ENCODE assay signal across 31 cellular contexts in genomic region chr4:1164956-1165545, GRCh38. TPM values are rescaled to one million over a fixed set of nuclear protein-coding genes. Genes with fewer than 3 reads are reported as not detected.
"Had no signal": no experiment of that assay in that cellular context is flagged by ENCODE, and none has a peak within 500 bp of the region (broad histone marks: within the 10 kb centered on the region; RNA-seq: fewer than 3 reads in every experiment).

No MANE protein-coding gene starts in this region.

- H3K36me3 ChIP-seq: adrenal gland, SJCRH30 had no signal

- DNase-seq: activated CD4-positive, alpha-beta memory T cell treated with anti-CD3 and anti-CD28 coated beads for 36 hours; activated CD4-positive, alpha-beta T cell treated with anti-CD3 and anti-CD28 coated beads for 4 hours; activated CD4-positive, alpha-beta T cell treated with anti-CD3 and anti-CD28 coated beads, Interleukin-2, amount 50 U/mL, for 1 hour; activated CD8-positive, alpha-beta memory T cell treated with anti-CD3 and anti-CD28 coated beads, Interleukin-2, amount 50 U/mL, for 4 hours; activated gamma-delta T cell treated with Interleukin-2 at 50 U/mL for 16 hours; activated naive CD4-positive, alpha-beta T cell treated with anti-CD3 and anti-CD28 coated beads for 36 hours; activated T-cell treated with anti-CD3 and anti-CD28 coated beads for 4 hours; activated T-cell treated with anti-CD3 and anti-CD28 coated beads, Interleukin-2, amount 50 U/mL, for 4 hours; adrenal gland; caudate nucleus; KBM-7; NCI-H1048; NCI-H1105 treated with DMSO at 0.1 percent for 48 hours; NCI-H1436; NCI-H1694 treated with DMSO at 0.1 percent for 48 hours; NCI-H2029; NCI-H345; NCI-H524 treated with DMSO at 0.1 percent for 48 hours; SHP77; SJCRH30 had no signal

- H3K36me3 Mint-ChIP-seq: activated CD4-positive, alpha-beta memory T cell treated with anti-CD3 and anti-CD28 coated beads for 36 hours; brain; WTC11 had no signal

- H3K27ac Mint-ChIP-seq: activated CD4-positive, alpha-beta memory T cell treated with anti-CD3 and anti-CD28 coated beads for 36 hours; activated naive CD4-positive, alpha-beta T cell treated with anti-CD3 and anti-CD28 coated beads for 36 hours; activated T-helper 1 cell treated with anti-CD3 and anti-CD28 coated beads, Interleukin-12 subunit alpha, Interleukin-12 subunit beta, Interleukin-2, Interleukin-4 antibody, amounts not matched to agents 30 ng/mL and 10 ng/mL and 1 ng/mL, durations not matched to agents 14 hours and 24 hours and 36 hours; brain; T-helper 1 cell treated with Interleukin-12 subunit alpha and Interleukin-12 subunit beta and Interleukin-4 antibody, amounts not matched to agents 30 μg/mL and 1 μg/mL, for 36 hours; T-helper 2 cell treated with Interferon-gamma antibody and Interleukin-4, amounts not matched to agents 5 μg/mL and 100 μg/mL, for 36 hours; WTC11 had no signal

- ATAC-seq: activated CD4-positive, CD25-positive, alpha-beta regulatory T cell treated with anti-CD3 and anti-CD28 coated beads, Interleukin-2, amount 50 U/mL, for 24 hours; activated naive CD4-positive, alpha-beta T cell treated with anti-CD3 and anti-CD28 coated beads, Interleukin-2, amount 50 U/mL, for 72 hours; activated T-cell treated with anti-CD3 and anti-CD28 coated beads, Interleukin-2, amount 50 U/mL, for 4 hours; Panc1; WTC11 had no signal

- H3K4me3 Mint-ChIP-seq: activated CD4-positive, alpha-beta memory T cell treated with anti-CD3 and anti-CD28 coated beads for 36 hours; activated naive CD4-positive, alpha-beta T cell treated with anti-CD3 and anti-CD28 coated beads for 36 hours; activated T-cell treated with anti-CD3 and anti-CD28 coated beads, Interleukin-2, amount 50 U/mL, for 4 hours; activated T-helper 1 cell treated with anti-CD3 and anti-CD28 coated beads, Interleukin-12 subunit alpha, Interleukin-12 subunit beta, Interleukin-2, Interleukin-4 antibody, amounts not matched to agents 30 ng/mL and 10 ng/mL and 1 ng/mL, durations not matched to agents 14 hours and 24 hours and 36 hours; brain; T-helper 1 cell treated with Interleukin-12 subunit alpha and Interleukin-12 subunit beta and Interleukin-4 antibody, amounts not matched to agents 30 μg/mL and 1 μg/mL, for 36 hours; T-helper 2 cell treated with Interferon-gamma antibody and Interleukin-4, amounts not matched to agents 5 μg/mL and 100 μg/mL, for 36 hours; WTC11 had no signal

- H3K9me3 Mint-ChIP-seq: activated CD4-positive, alpha-beta memory T cell treated with anti-CD3 and anti-CD28 coated beads for 36 hours; activated naive CD4-positive, alpha-beta T cell treated with anti-CD3 and anti-CD28 coated beads for 36 hours; activated naive CD4-positive, alpha-beta T cell treated with anti-CD3 and anti-CD28 coated beads, Interleukin-2, amount 50 U/mL, for 72 hours; activated T-cell treated with anti-CD3 and anti-CD28 coated beads, Interleukin-2, amount 50 U/mL, for 4 hours; activated T-helper 1 cell treated with anti-CD3 and anti-CD28 coated beads, Interleukin-12 subunit alpha, Interleukin-12 subunit beta, Interleukin-2, Interleukin-4 antibody, amounts not matched to agents 30 ng/mL and 10 ng/mL and 1 ng/mL, durations not matched to agents 14 hours and 24 hours and 36 hours; T-helper 1 cell treated with Interleukin-12 subunit alpha and Interleukin-12 subunit beta and Interleukin-4 antibody, amounts not matched to agents 30 μg/mL and 1 μg/mL, for 36 hours; T-helper 2 cell treated with Interferon-gamma antibody and Interleukin-4, amounts not matched to agents 5 μg/mL and 100 μg/mL, for 36 hours had no signal

- H3K4me3 ChIP-seq: adrenal gland, SJCRH30, SK-N-MC had no signal

- H3K27me3 ChIP-seq: adrenal gland, SJCRH30 had no signal

- H3K27ac ChIP-seq: adrenal gland, SJCRH30, SK-N-MC had no signal

- H3K9me3 ChIP-seq: adrenal gland, SJCRH30 had no signal

RNA-seq across cellular contexts. Expression of gene RNF212, which starts 51.7 kb away (rescaled TPM):
- total RNA-seq: MCF 10A, RPMI7951, SJCRH30 had no signal
